ENCODE assay signal across 28 cellular contexts in the genomic region with DNA sequence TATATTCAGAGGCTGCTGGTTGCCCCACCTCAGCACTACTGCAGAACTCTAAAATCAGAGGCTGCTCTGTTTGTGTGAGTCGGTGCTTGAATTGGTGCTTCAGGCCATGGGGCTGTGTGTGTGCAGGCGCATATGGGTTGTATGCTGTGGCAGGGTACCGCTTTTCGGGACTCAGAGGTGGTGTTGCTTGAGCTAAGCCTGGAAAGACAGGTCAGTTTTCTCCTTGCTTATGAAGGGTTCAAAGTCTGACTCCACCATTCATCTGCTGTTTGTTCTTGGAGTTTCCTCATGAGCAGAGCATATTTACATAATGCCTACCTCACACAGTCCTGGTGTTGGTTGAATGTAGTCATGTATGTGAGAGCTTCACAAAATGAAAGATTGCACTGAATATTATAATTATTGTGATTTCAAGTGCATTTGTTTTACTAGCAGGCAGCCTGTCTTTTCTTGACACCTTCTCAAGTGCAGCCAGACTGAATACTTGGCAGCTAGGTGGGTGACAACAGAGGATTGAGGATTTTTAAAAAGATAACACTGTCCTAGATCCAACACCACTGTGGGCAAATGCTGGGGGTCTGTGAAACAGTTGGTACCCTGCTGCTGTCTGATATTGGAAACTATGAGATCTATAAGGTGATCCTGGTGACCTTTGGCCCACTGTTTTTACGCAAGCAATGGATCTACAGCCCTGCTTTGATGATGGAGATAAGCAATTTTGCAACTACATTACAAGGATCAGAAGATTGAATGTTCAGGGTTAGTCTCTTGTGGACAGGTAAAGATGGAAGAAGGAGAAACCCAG. TPM values are rescaled to one million over a fixed set of nuclear protein-coding genes. Genes with fewer than 3 reads are reported as not detected.
A peak's percentile ranks its signal among the peaks of the same experiment; 100 is the strongest.
DNase-seq lines count a peak whose midpoint lies in the region; ATAC-seq, FAIRE-seq and TF ChIP-seq lines count a peak whose summit lies in the region.
"Had no signal": no experiment of that assay in that cellular context is flagged by ENCODE, and none has a peak within 500 bp of the region (broad histone marks: within the 10 kb centered on the region; RNA-seq: fewer than 3 reads in every experiment).

No MANE protein-coding gene starts in this region.

- H3K27ac ChIP-seq in CD4-positive, alpha-beta T cell (ENCODE audit: low read depth, low read length): no peak overlapping the region
- H3K27ac ChIP-seq in Peyer's patch: peak overlapping the region in 3 of 4 donors; percentile 95 to 99 (median 99)
- peak overlapping the region; percentile 97 for H3K27ac ChIP-seq in HepG2 (ENCODE audit: extremely low read length, insufficient read depth, low read length)
- peak overlapping the region; percentile 96 to 99 (median 99) for H3K27ac ChIP-seq in pancreas
- no peak overlapping the region for H3K27ac ChIP-seq in aorta (ENCODE audit: low read depth in 1 of 2, low read length in 2 of 2)
- no peak overlapping the region for H3K27ac ChIP-seq in vagina
- H3K27ac ChIP-seq in adrenal gland: no peak overlapping the region
- H3K27ac ChIP-seq: brain microvascular endothelial cell, GM23248, heart left ventricle had no signal

- 0 out of 2 replicates have a peak, but pooled peaks have one; percentile 2 for TF ChIP-seq RAD21 in HepG2 (CRISPR knock-in tag; IDR thresholded peaks at IDR 0.05)

- peak; percentile 72 for FAIRE-seq in HepG2 (lab: Jason Lieb, UNC)
- no peak for FAIRE-seq in pancreas (lab: Jason Lieb, UNC)

- H3K4me2 ChIP-seq in HepG2 (ENCODE audit: low read depth, low read length): peak overlapping the region; percentile 96

- no peaks in the 10 kb centered on the region for H3K9me3 ChIP-seq in CD4-positive, alpha-beta T cell (ENCODE audit: control insufficient read depth, low read length)
- no peaks in the 10 kb centered on the region for H3K9me3 ChIP-seq in Peyer's patch
- H3K9me3 ChIP-seq in HepG2 (ENCODE audit: low read length): no peaks in the 10 kb centered on the region
- no peaks in the 10 kb centered on the region for H3K9me3 ChIP-seq in pancreas
- H3K9me3 ChIP-seq in aorta (ENCODE audit: control insufficient read depth, low read length): no peaks in the 10 kb centered on the region
- no peaks in the 10 kb centered on the region for H3K9me3 ChIP-seq in vagina
- H3K9me3 ChIP-seq in adrenal gland (replicated peaks in 1 of 3): no peaks in the 10 kb centered on the region
- H3K9me3 ChIP-seq: heart left ventricle had no signal

- peaks cover 70% of the 10 kb centered on the region for H3K79me2 ChIP-seq in HepG2 (ENCODE audit: insufficient read depth, low read length)

- peak overlapping the region; percentile 95 for H3K9ac ChIP-seq in HepG2 (ENCODE audit: insufficient read depth, low read depth, low read length)
- H3K9ac ChIP-seq: GM23248 had no signal

- H3K4me1 ChIP-seq in Peyer's patch (peaks cover 0 to 31% (median 1%) of the 10 kb centered on the region in 4 donors), HepG2 (ENCODE audit: insufficient read depth, low read length) (peaks cover 45% of the 10 kb centered on the region), pancreas (peaks cover 12 to 40% (median 31%) of the 10 kb centered on the region in 3 donors), aorta (ENCODE audit: control insufficient read depth in 1 of 2, insufficient read depth in 2 of 2, low read length in 2 of 2) (peaks cover 0 to 1% of the 10 kb centered on the region in 2 donors), vagina (peaks cover 43% of the 10 kb centered on the region), adrenal gland (replicated peaks in 1 of 2) (peaks cover 0 to 11% of the 10 kb centered on the region in 2 donors)

- peaks cover 4% of the 10 kb centered on the region for H3K36me3 Mint-ChIP-seq in CD4-positive, alpha-beta T cell (ENCODE audit: low read depth)

- CTCF ChIA-PET in CD4-positive, alpha-beta T cell (lab: Charles Lee): no interaction called here
- CTCF ChIA-PET in HepG2 (lab: Yijun Ruan, JAX; ENCODE audit: low intra/inter-chr PET ratio, low total read pairs): interaction anchor here (0.9 to 1.2 kb wide), 2 partner anchors 22 to 25 kb away, joined by 4 to 5 read pairs; no protein-coding TSS in a partner anchor

- no peaks in the 10 kb centered on the region for H3K27me3 Mint-ChIP-seq in CD4-positive, alpha-beta T cell

- peaks cover 30% of the 10 kb centered on the region for H4K20me1 ChIP-seq in HepG2 (ENCODE audit: insufficient read depth, low read length)

- peaks cover 11% of the 10 kb centered on the region for H3K4me1 Mint-ChIP-seq in CD4-positive, alpha-beta T cell (ENCODE audit: low read depth)

- in situ Hi-C loops in HepG2 (cut with HindIII; ENCODE audit: extremely low pct_ligation_motif_present, low pct_unique_long_range_greater_than_20kb): loop anchor here (10.0 kb wide), 1 partner anchor 363 kb away; no protein-coding TSS in a partner anchor

- no peak overlapping the region for H3K27ac Mint-ChIP-seq in CD4-positive, alpha-beta T cell
- H3K27ac Mint-ChIP-seq: activated CD8-positive, alpha-beta T cell treated with anti-CD3 and anti-CD28 coated beads, Interleukin-2, amount 10 ng/mL, durations not matched to agents 7 days and 5 days had no signal

- 9% methylated on average over 5 of the region's 5 CpGs for WGBS in HepG2 (ENCODE audit: low lambda C conversion rate)
- 41 to 49% methylated on average over 5 of the region's 5 CpGs for WGBS in pancreas, 2 donors
- WGBS in aorta, 2 donors: 85 to 87% methylated on average over 5 of the region's 5 CpGs
- 79 to 93% (median 92%) methylated on average over 5 of the region's 5 CpGs for WGBS in adrenal gland, 4 donors

- H3K4me3 ChIP-seq in Peyer's patch (peak overlapping the region in 2 of 4 donors; percentile 29 to 77), HepG2 (replicated peaks in 1 of 3; ENCODE audit: insufficient read depth in 1 of 3, low read depth in 2 of 3, low read length in 3 of 3) (peak overlapping the region; percentile 83 to 89 (median 89)), pancreas (peak overlapping the region in 3 of 4 donors; percentile 9 to 58 (median 31)), aorta (ENCODE audit: low read length in 2 of 2) (no peak overlapping the region), vagina (peak overlapping the region in 1 of 2 donors; percentile 5), adrenal gland (no peak overlapping the region)
- H3K4me3 ChIP-seq: skin epidermis had no signal

- TF ChIP-seq EP300 in HepG2 (IDR thresholded peaks at IDR 0.05; ENCODE audit: low read depth in 2 of 2, low read length in 2 of 2): peak in 1 of 2 experiments; percentile 85; a peak in 2 of 4 replicates
- peak; percentile 67; the same call in 1 of the 2 replicates for TF ChIP-seq EP300 in HepG2 (CRISPR knock-in tag; IDR thresholded peaks at IDR 0.05; ENCODE audit: borderline replicate concordance)

- BruUV-seq in HepG2 (replicated peaks; lab: Mats Ljungman, UMichigan): no TSS peak

- POLR2A ChIA-PET in CD4-positive, alpha-beta T cell (lab: Charles Lee): no interaction called here
- POLR2A ChIA-PET in HepG2 (lab: Yijun Ruan, JAX): interaction anchor here (0.6 to 8.9 kb wide), 28 partner anchors 9 to 416 kb away, joined by 3 to 105 read pairs (median 4); a partner anchor contains a TSS

- H3K36me3 ChIP-seq in Peyer's patch (no peaks in the 10 kb centered on the region), HepG2 (replicated peaks in 1 of 2; ENCODE audit: control insufficient read depth in 1 of 2, insufficient read depth in 2 of 2, low read length in 2 of 2) (peaks cover 4 to 13% of the 10 kb centered on the region in 2 experiments), pancreas (no peaks in the 10 kb centered on the region), aorta (ENCODE audit: control insufficient read depth in 1 of 2, insufficient read depth in 2 of 2, low read length in 1 of 2) (peaks cover 0 to 3% of the 10 kb centered on the region in 2 donors), vagina (no peaks in the 10 kb centered on the region), adrenal gland (replicated peaks in 1 of 2) (no peaks in the 10 kb centered on the region)
- H3K36me3 ChIP-seq: brain microvascular endothelial cell, heart left ventricle had no signal

- peak overlapping the region; percentile 40 for H3K4me3 Mint-ChIP-seq in CD4-positive, alpha-beta T cell
- H3K4me3 Mint-ChIP-seq: activated CD8-positive, alpha-beta T cell treated with anti-CD3 and anti-CD28 coated beads, Interleukin-2, amount 10 ng/mL, durations not matched to agents 7 days and 5 days had no signal

- intact Hi-C loops in CD4-positive, alpha-beta T cell (cut with DNase I, micrococcal nuclease): loop anchor here in 1 of 2 experiments (5.0 kb wide), 1 partner anchor 275 kb away; a partner anchor contains a TSS
- intact Hi-C loops in HepG2 (cut with micrococcal nuclease; ENCODE audit: unreplicated experiment) (loop anchor here (1.0 to 5.0 kb wide), 3 partner anchors 74 to 354 kb away; a partner anchor contains a TSS), pancreas (cut with DNase I) (loop anchor here in 1 of 3 donors (10.0 kb wide), 1 partner anchor 73 kb away; no protein-coding TSS in a partner anchor), aorta (cut with DNase I) (loop anchor here (5.0 to 10.0 kb wide), 2 partner anchors 297 to 360 kb away; a partner anchor contains a TSS), vagina (cut with DNase I) (no loop called here), adrenal gland (cut with DNase I) (loop anchor here in 1 of 2 donors (10.0 kb wide), 1 partner anchor 363 kb away; no protein-coding TSS in a partner anchor)

- no peaks in the 10 kb centered on the region for H3K9me3 Mint-ChIP-seq in CD4-positive, alpha-beta T cell

- peak in 1 of 2 donors; percentile 15 for TF ChIP-seq POLR2A in Peyer's patch (IDR thresholded peaks at IDR 0.05)
- TF ChIP-seq POLR2A in HepG2 (IDR thresholded peaks at IDR 0.05; ENCODE audit: insufficient read depth in 1 of 2, low read depth in 2 of 2, low read length in 2 of 2): peak; percentile 83 to 90
- TF ChIP-seq POLR2A in vagina (IDR thresholded peaks at IDR 0.05): no peak
- TF ChIP-seq POLR2A in adrenal gland (IDR thresholded peaks at IDR 0.05): no peak

- H2AFZ ChIP-seq in HepG2 (ENCODE audit: low read length): no peak overlapping the region

- no peak for ATAC-seq in CD4-positive, alpha-beta T cell (ENCODE audit: poor library complexity)
- ATAC-seq in HepG2: peak; percentile 7
- peak; percentile 21 to 41 (median 28) for ATAC-seq in pancreas
- no peak for ATAC-seq in aorta (ENCODE audit: low FRiP score)
- no peak for ATAC-seq in GM21529 (IDR thresholded peaks at IDR 0.05; ENCODE audit: unreplicated experiment)
- ATAC-seq: activated CD8-positive, alpha-beta T cell treated with anti-CD3 and anti-CD28 coated beads, Interleukin-2, amount 10 ng/mL, durations not matched to agents 7 days and 5 days; heart left ventricle had no signal

- DNase-seq in CD4-positive, alpha-beta T cell: no peak
- DNase-seq in Peyer's patch (peak in 1 of 3 donors; percentile 65), HepG2 (ENCODE audit: low spot score) (peak; percentile 91), pancreas (peak in 2 of 6 donors; percentile 34 to 40), aorta (no peak), vagina (ENCODE audit: extremely low spot score in 2 of 2) (no peak), adrenal gland (no peak)
- DNase-seq: activated CD4-positive, alpha-beta T cell treated with anti-CD3 and anti-CD28 coated beads for 1 hour; activated CD8-positive, alpha-beta T cell treated with anti-CD3 and anti-CD28 coated beads, Interleukin-2, amount 10 ng/mL, durations not matched to agents 7 days and 5 days; activated effector memory CD4-positive, alpha-beta T cell treated with anti-CD3 and anti-CD28 coated beads, Interleukin-2, amount 50 U/mL, for 16 hours; activated T-cell treated with anti-CD3 and anti-CD28 coated beads for 4 hours; brain microvascular endothelial cell; effector CD8-positive, alpha-beta T cell; foreskin fibroblast; GM23248; heart left ventricle; NCI-H1694 treated with DMSO at 0.1 percent for 48 hours; NCI-H526; RPMI8226 had no signal

- no peaks in the 10 kb centered on the region for H3K27me3 ChIP-seq in CD4-positive, alpha-beta T cell (ENCODE audit: control insufficient read depth, insufficient read depth, low read length)
- no peaks in the 10 kb centered on the region for H3K27me3 ChIP-seq in Peyer's patch
- H3K27me3 ChIP-seq in HepG2 (ENCODE audit: control insufficient read depth in 1 of 2, insufficient read depth in 2 of 2, low read length in 2 of 2): peaks cover 0 to 5% of the 10 kb centered on the region in 2 experiments; a peak in 1 of 5 replicates
- H3K27me3 ChIP-seq in pancreas: no peaks in the 10 kb centered on the region
- H3K27me3 ChIP-seq in aorta (ENCODE audit: control insufficient read depth in 1 of 2, insufficient read depth in 2 of 2, low read length in 1 of 2): no peaks in the 10 kb centered on the region
- H3K27me3 ChIP-seq in vagina: no peaks in the 10 kb centered on the region
- H3K27me3 ChIP-seq in adrenal gland: no peaks in the 10 kb centered on the region
- H3K27me3 ChIP-seq: brain microvascular endothelial cell, heart left ventricle had no signal

- TF ChIP-seq CTCF in CD4-positive, alpha-beta T cell (IDR thresholded peaks at IDR 0.05): no peak
- TF ChIP-seq CTCF in Peyer's patch (IDR thresholded peaks at IDR 0.05): no peak
- TF ChIP-seq CTCF in HepG2 (CRISPR knock-in tag; IDR thresholded peaks at IDR 0.05): no peak
- TF ChIP-seq CTCF in pancreas (IDR thresholded peaks at IDR 0.05): no peak
- no peak for TF ChIP-seq CTCF in vagina (IDR thresholded peaks at IDR 0.05)
- no peak for TF ChIP-seq CTCF in adrenal gland (IDR thresholded peaks at IDR 0.05)

RNA-seq across cellular contexts. Expression of a gene that starts 1.0 kb away (rescaled TPM):
- under 1 TPM; 0.27 to 0.92 TPM for total RNA-seq in CD4-positive, alpha-beta T cell
- total RNA-seq in Peyer's patch: 10 to 100 TPM; 19.6 to 22.3 (median 20.0) TPM
- total RNA-seq in HepG2 (2016; rRNA removed; fragmentation: Illumina TruSeq; extraction: Trizol): 50.4 and 83.6 TPM in 2 replicates
- 23.2 and 27.0 TPM in 2 replicates for total RNA-seq in HepG2 (2016; cell fraction: cytosol; rRNA removed; fragmentation: Illumina TruSeq; extraction: Trizol; ENCODE audit: low read depth)
- total RNA-seq in HepG2 (2016; cell fraction: insoluble cytoplasmic fraction; rRNA removed; fragmentation: Illumina TruSeq; extraction: Trizol): 48.4 and 82.5 TPM in 2 replicates
- 22.2 and 27.0 TPM in 2 replicates for total RNA-seq in HepG2 (2016; cell fraction: membrane; rRNA removed; fragmentation: Illumina TruSeq; extraction: Trizol)
- total RNA-seq in HepG2 (2016; cell fraction: nucleus; rRNA removed; fragmentation: Illumina TruSeq; extraction: Trizol): 69.5 and 76.6 TPM in 2 replicates
- 401 and 507 TPM in 2 replicates for polyA plus RNA-seq in HepG2 (2011; rRNA removed)
- polyA plus RNA-seq in HepG2 (2011; cell fraction: cytosol; rRNA removed): 420 and 539 TPM in 2 replicates
- 150 and 205 TPM in 2 replicates for polyA plus RNA-seq in HepG2 (2011; cell fraction: nucleus; rRNA removed)
- 329 and 401 TPM in 2 replicates for polyA plus RNA-seq in HepG2 (2012)
- polyA plus RNA-seq in HepG2 (2016; cell fraction: cytosol; fragmentation: Illumina TruSeq; extraction: Trizol; ENCODE audit: low read depth): 25.5 and 31.5 TPM in 2 replicates
- 65.2 and 70.4 TPM in 2 replicates for polyA plus RNA-seq in HepG2 (2016; cell fraction: insoluble cytoplasmic fraction; fragmentation: Illumina TruSeq; extraction: Trizol; ENCODE audit: low read depth)
- polyA plus RNA-seq in HepG2 (2016; cell fraction: membrane; fragmentation: Illumina TruSeq; extraction: Trizol; ENCODE audit: low read depth): 23.0 and 26.6 TPM in 2 replicates
- 153 and 158 TPM in 2 replicates for polyA plus RNA-seq in HepG2 (2016; cell fraction: nucleus; fragmentation: Illumina TruSeq; extraction: Trizol; ENCODE audit: insufficient read depth, low read depth)
- polyA minus RNA-seq in HepG2 (2011; rRNA and poly(A)+ RNA removed; ENCODE audit: low replicate concordance): 12.3 and 417 TPM in 2 replicates
- polyA minus RNA-seq in HepG2 (2011; cell fraction: cytosol; rRNA and poly(A)+ RNA removed): 112 and 146 TPM in 2 replicates
- 99.3 and 162 TPM in 2 replicates for polyA minus RNA-seq in HepG2 (2011; cell fraction: nucleus; rRNA and poly(A)+ RNA removed)
- 10 to 100 TPM in 5 of 6 donors, 1 to 10 TPM in 1; 9.8 to 16.0 (median 13.3) TPM for total RNA-seq in pancreas
- 10 to 100 TPM; 11.8 to 14.7 TPM for polyA plus RNA-seq in pancreas
- 10 to 100 TPM; 19.7 to 22.1 TPM for total RNA-seq in aorta
- 10 to 100 TPM; 20.8 to 30.3 TPM for polyA plus RNA-seq in aorta
- total RNA-seq in vagina: 34.9 TPM
- total RNA-seq in adrenal gland: 10 to 100 TPM in 1 of 8 donors, 1 to 10 TPM in 7; 1.0 to 12.0 (median 3.6) TPM
- polyA plus RNA-seq in adrenal gland: 1 to 10 TPM; 1.8 to 10.0 (median 3.7) TPM

RNA-seq across cellular contexts. Expression of a gene that starts 3.2 kb away (rescaled TPM):
- under 1 TPM; 0.11 to 0.38 TPM for total RNA-seq in CD4-positive, alpha-beta T cell
- total RNA-seq in Peyer's patch (10 to 100 TPM in 3 of 4 donors, 1 to 10 TPM in 1; 5.8 to 51.7 (median 33.6) TPM), HepG2 (2016; rRNA removed; fragmentation: Illumina TruSeq; extraction: Trizol) (72.6 and 109 TPM in 2 replicates), pancreas (10 to 100 TPM; 13.6 to 26.7 (median 15.4) TPM), aorta (10 to 100 TPM; 37.4 to 71.8 TPM), vagina (132 TPM), adrenal gland (10 to 100 TPM in 2 of 8 donors, 1 to 10 TPM in 6; 2.3 to 24.9 (median 7.8) TPM)
- 10.9 and 11.4 TPM in 2 replicates for total RNA-seq in HepG2 (2016; cell fraction: cytosol; rRNA removed; fragmentation: Illumina TruSeq; extraction: Trizol; ENCODE audit: low read depth)
- 67.4 and 98.7 TPM in 2 replicates for total RNA-seq in HepG2 (2016; cell fraction: insoluble cytoplasmic fraction; rRNA removed; fragmentation: Illumina TruSeq; extraction: Trizol)
- 28.9 and 30.2 TPM in 2 replicates for total RNA-seq in HepG2 (2016; cell fraction: membrane; rRNA removed; fragmentation: Illumina TruSeq; extraction: Trizol)
- total RNA-seq in HepG2 (2016; cell fraction: nucleus; rRNA removed; fragmentation: Illumina TruSeq; extraction: Trizol): 95.6 and 108 TPM in 2 replicates
- polyA plus RNA-seq in HepG2 (2011; rRNA removed) (983 and 1,053 TPM in 2 replicates), pancreas (10 to 100 TPM in 1 of 2 donors, 1 to 10 TPM in 1; 9.6 to 24.7 TPM), aorta (10 to 100 TPM; 39.3 to 85.1 TPM), adrenal gland (10 to 100 TPM in 1 of 3 donors, 1 to 10 TPM in 2; 6.0 to 12.7 (median 9.8) TPM)
- polyA plus RNA-seq in HepG2 (2011; cell fraction: cytosol; rRNA removed): 857 and 1,050 TPM in 2 replicates
- polyA plus RNA-seq in HepG2 (2011; cell fraction: nucleus; rRNA removed): 311 and 364 TPM in 2 replicates
- 204 and 361 TPM in 2 replicates for polyA plus RNA-seq in HepG2 (2012)
- polyA plus RNA-seq in HepG2 (2016; cell fraction: cytosol; fragmentation: Illumina TruSeq; extraction: Trizol; ENCODE audit: low read depth): 16.1 and 18.9 TPM in 2 replicates
- polyA plus RNA-seq in HepG2 (2016; cell fraction: insoluble cytoplasmic fraction; fragmentation: Illumina TruSeq; extraction: Trizol; ENCODE audit: low read depth): 74.2 and 86.3 TPM in 2 replicates
- polyA plus RNA-seq in HepG2 (2016; cell fraction: membrane; fragmentation: Illumina TruSeq; extraction: Trizol; ENCODE audit: low read depth): 32.5 and 32.6 TPM in 2 replicates
- 155 and 191 TPM in 2 replicates for polyA plus RNA-seq in HepG2 (2016; cell fraction: nucleus; fragmentation: Illumina TruSeq; extraction: Trizol; ENCODE audit: insufficient read depth, low read depth)
- polyA minus RNA-seq in HepG2 (2011; rRNA and poly(A)+ RNA removed; ENCODE audit: low replicate concordance): 8.4 and 784 TPM in 2 replicates
- polyA minus RNA-seq in HepG2 (2011; cell fraction: cytosol; rRNA and poly(A)+ RNA removed): 239 and 293 TPM in 2 replicates
- polyA minus RNA-seq in HepG2 (2011; cell fraction: nucleus; rRNA and poly(A)+ RNA removed): 93.9 and 153 TPM in 2 replicates

RNA-seq across cellular contexts. Expression of a gene that starts 46.1 kb away (rescaled TPM):
- not detected for total RNA-seq in CD4-positive, alpha-beta T cell
- total RNA-seq in Peyer's patch (not detected), HepG2 (2016; rRNA removed; fragmentation: Illumina TruSeq; extraction: Trizol) (not detected in 2 replicates), pancreas (not detected), aorta (not detected), vagina (not detected), adrenal gland (not detected)
- total RNA-seq in HepG2 (2016; cell fraction: cytosol; rRNA removed; fragmentation: Illumina TruSeq; extraction: Trizol; ENCODE audit: low read depth): not detected in 2 replicates
- not detected in 2 replicates for total RNA-seq in HepG2 (2016; cell fraction: insoluble cytoplasmic fraction; rRNA removed; fragmentation: Illumina TruSeq; extraction: Trizol)
- not detected in 2 replicates for total RNA-seq in HepG2 (2016; cell fraction: membrane; rRNA removed; fragmentation: Illumina TruSeq; extraction: Trizol)
- not detected in 2 replicates for total RNA-seq in HepG2 (2016; cell fraction: nucleus; rRNA removed; fragmentation: Illumina TruSeq; extraction: Trizol)
- polyA plus RNA-seq in HepG2 (2011; rRNA removed) (0.09 TPM in 1 of 2 replicates, not detected in the other), pancreas (not detected), aorta (not detected), adrenal gland (not detected)
- not detected in 2 replicates for polyA plus RNA-seq in HepG2 (2011; cell fraction: cytosol; rRNA removed)
- 0.18 and 0.38 TPM in 2 replicates for polyA plus RNA-seq in HepG2 (2011; cell fraction: nucleus; rRNA removed)
- not detected in 2 replicates for polyA plus RNA-seq in HepG2 (2012)
- not detected in 2 replicates for polyA plus RNA-seq in HepG2 (2016; cell fraction: cytosol; fragmentation: Illumina TruSeq; extraction: Trizol; ENCODE audit: low read depth)
- not detected in 2 replicates for polyA plus RNA-seq in HepG2 (2016; cell fraction: insoluble cytoplasmic fraction; fragmentation: Illumina TruSeq; extraction: Trizol; ENCODE audit: low read depth)
- not detected in 2 replicates for polyA plus RNA-seq in HepG2 (2016; cell fraction: membrane; fragmentation: Illumina TruSeq; extraction: Trizol; ENCODE audit: low read depth)
- not detected in 2 replicates for polyA plus RNA-seq in HepG2 (2016; cell fraction: nucleus; fragmentation: Illumina TruSeq; extraction: Trizol; ENCODE audit: insufficient read depth, low read depth)
- polyA minus RNA-seq in HepG2 (2011; rRNA and poly(A)+ RNA removed; ENCODE audit: low replicate concordance): 0.26 and 0.50 TPM in 2 replicates
- polyA minus RNA-seq in HepG2 (2011; cell fraction: cytosol; rRNA and poly(A)+ RNA removed): not detected in 2 replicates
- polyA minus RNA-seq in HepG2 (2011; cell fraction: nucleus; rRNA and poly(A)+ RNA removed): not detected in 2 replicates
- total RNA-seq: activated CD8-positive, alpha-beta T cell treated with anti-CD3 and anti-CD28 coated beads, Interleukin-2, amount 10 ng/mL, durations not matched to agents 7 days and 5 days; GM23248; heart left ventricle; HT1080; left lobe of liver; SK-MEL-5; T-helper 1 cell treated with Interleukin-12 subunit alpha and Interleukin-12 subunit beta and Interleukin-4 antibody, amounts not matched to agents 30 ng/mL and 1 ng/mL, for 36 hours; temporal lobe had no signal
- polyA plus RNA-seq: AG04450, esophagus, GM23248, heart left ventricle had no signal

RNA-seq across cellular contexts. Expression of a gene that starts 58.1 kb away (rescaled TPM):
- not detected for total RNA-seq in CD4-positive, alpha-beta T cell
- total RNA-seq in Peyer's patch: not detected
- not detected in 2 replicates for total RNA-seq in HepG2 (2016; rRNA removed; fragmentation: Illumina TruSeq; extraction: Trizol)
- total RNA-seq in HepG2 (2016; cell fraction: cytosol; rRNA removed; fragmentation: Illumina TruSeq; extraction: Trizol; ENCODE audit: low read depth): not detected in 2 replicates
- total RNA-seq in HepG2 (2016; cell fraction: insoluble cytoplasmic fraction; rRNA removed; fragmentation: Illumina TruSeq; extraction: Trizol): not detected in 2 replicates
- total RNA-seq in HepG2 (2016; cell fraction: membrane; rRNA removed; fragmentation: Illumina TruSeq; extraction: Trizol): not detected in 2 replicates
- not detected in 2 replicates for total RNA-seq in HepG2 (2016; cell fraction: nucleus; rRNA removed; fragmentation: Illumina TruSeq; extraction: Trizol)
- polyA plus RNA-seq in HepG2 (2011; rRNA removed): not detected in 2 replicates
- polyA plus RNA-seq in HepG2 (2011; cell fraction: cytosol; rRNA removed): not detected in 2 replicates
- not detected in 2 replicates for polyA plus RNA-seq in HepG2 (2011; cell fraction: nucleus; rRNA removed)
- polyA plus RNA-seq in HepG2 (2012): not detected in 2 replicates
- polyA plus RNA-seq in HepG2 (2016; cell fraction: cytosol; fragmentation: Illumina TruSeq; extraction: Trizol; ENCODE audit: low read depth): not detected in 2 replicates
- not detected in 2 replicates for polyA plus RNA-seq in HepG2 (2016; cell fraction: insoluble cytoplasmic fraction; fragmentation: Illumina TruSeq; extraction: Trizol; ENCODE audit: low read depth)
- polyA plus RNA-seq in HepG2 (2016; cell fraction: membrane; fragmentation: Illumina TruSeq; extraction: Trizol; ENCODE audit: low read depth): not detected in 2 replicates
- polyA plus RNA-seq in HepG2 (2016; cell fraction: nucleus; fragmentation: Illumina TruSeq; extraction: Trizol; ENCODE audit: insufficient read depth, low read depth): not detected in 2 replicates
- not detected in 2 replicates for polyA minus RNA-seq in HepG2 (2011; rRNA and poly(A)+ RNA removed; ENCODE audit: low replicate concordance)
- not detected in 2 replicates for polyA minus RNA-seq in HepG2 (2011; cell fraction: cytosol; rRNA and poly(A)+ RNA removed)
- not detected in 2 replicates for polyA minus RNA-seq in HepG2 (2011; cell fraction: nucleus; rRNA and poly(A)+ RNA removed)
- total RNA-seq in pancreas: not detected
- not detected for polyA plus RNA-seq in pancreas
- not detected for total RNA-seq in aorta
- not detected for polyA plus RNA-seq in aorta
- total RNA-seq in vagina: not detected
- not detected for total RNA-seq in adrenal gland
- not detected for polyA plus RNA-seq in adrenal gland
- total RNA-seq: activated CD8-positive, alpha-beta T cell treated with anti-CD3 and anti-CD28 coated beads, Interleukin-2, amount 10 ng/mL, durations not matched to agents 7 days and 5 days; GM23248; heart left ventricle; HT1080; left lobe of liver; SK-MEL-5; T-helper 1 cell treated with Interleukin-12 subunit alpha and Interleukin-12 subunit beta and Interleukin-4 antibody, amounts not matched to agents 30 ng/mL and 1 ng/mL, for 36 hours; temporal lobe had no signal
- polyA plus RNA-seq: AG04450, esophagus, GM23248, heart left ventricle had no signal

Comparison
In these comparisons a context has a peak if more than half of its experiments do, and no peak if none do; other contexts are left out.
1. ATAC-seq: peak in HepG2 (single experiment) and pancreas (4 of 4); none in CD4-positive, alpha-beta T cell (single experiment), aorta (single experiment) and GM21529 (single experiment).
2. H3K27ac ChIP-seq: peak in Peyer's patch (3 of 4), HepG2 (single experiment) and pancreas (4 of 4); none in CD4-positive, alpha-beta T cell (single experiment), aorta (0 of 2), vagina (single experiment) and adrenal gland (0 of 5).
3. H3K4me3 ChIP-seq: peak in HepG2 (3 of 3) and pancreas (3 of 4); none in aorta (0 of 2) and adrenal gland (0 of 4).
4. POLR2A ChIP-seq: peak in HepG2 (2 of 2); none in vagina (0 of 2) and adrenal gland (0 of 2).